11 cellular contexts compared by ENCODE assay signal in genomic region chr14:99930420-99931274, GRCh38.
A peak's percentile ranks its signal among the peaks of the same experiment; 100 is the strongest.
DNase-seq lines count a peak whose midpoint lies in the region; ATAC-seq lines count a peak whose summit lies in the region.
"Had no signal": no experiment of that assay in that cellular context is flagged by ENCODE, and none has a peak within 500 bp of the region (broad histone marks: within the 10 kb centered on the region; RNA-seq: fewer than 3 reads in every experiment).

No MANE protein-coding gene starts in this region.

- H3K27me3 ChIP-seq in HAP-1 (ENCODE audit: low read depth): no peaks in the 10 kb centered on the region

- peaks cover 7% of the 10 kb centered on the region for H3K36me3 Mint-ChIP-seq in stimulated activated effector memory CD8-positive, alpha-beta T cell treated with anti-CD3 and anti-CD28 coated beads, Interleukin-12 subunit alpha, Interleukin-12 subunit beta, amount 100 ng/mL, for 72 hours
- no peaks in the 10 kb centered on the region for H3K36me3 Mint-ChIP-seq in activated T-helper 1 cell treated with anti-CD3 and anti-CD28 coated beads, Interleukin-12 subunit alpha, Interleukin-12 subunit beta, Interleukin-2, Interleukin-4 antibody, amounts not matched to agents 30 ng/mL and 10 ng/mL and 1 ng/mL, durations not matched to agents 14 hours and 24 hours and 36 hours (ENCODE audit: low read depth)
- H3K36me3 Mint-ChIP-seq: CD4-positive, CD25-positive, alpha-beta regulatory T cell had no signal

- H3K4me1 Mint-ChIP-seq in stimulated activated effector memory CD8-positive, alpha-beta T cell treated with anti-CD3 and anti-CD28 coated beads, Interleukin-12 subunit alpha, Interleukin-12 subunit beta, amount 100 ng/mL, for 72 hours: peaks cover 7% of the 10 kb centered on the region
- no peaks in the 10 kb centered on the region for H3K4me1 Mint-ChIP-seq in activated T-helper 1 cell treated with anti-CD3 and anti-CD28 coated beads, Interleukin-12 subunit alpha, Interleukin-12 subunit beta, Interleukin-2, Interleukin-4 antibody, amounts not matched to agents 30 ng/mL and 10 ng/mL and 1 ng/mL, durations not matched to agents 14 hours and 24 hours and 36 hours (ENCODE audit: low read depth)
- H3K4me1 Mint-ChIP-seq: CD4-positive, CD25-positive, alpha-beta regulatory T cell had no signal

- no peaks in the 10 kb centered on the region for H3K4me1 ChIP-seq in HAP-1

- no peaks in the 10 kb centered on the region for H3K36me3 ChIP-seq in HAP-1 (replicated peaks)

- DNase-seq in activated naive CD4-positive, alpha-beta T cell treated with Interleukin-2 at 50 U/mL for 16 hours: peak; percentile 11
- no peak for DNase-seq in activated naive CD4-positive, alpha-beta T cell (lab: John Stamatoyannopoulos, UW)
- DNase-seq in NCI-H1694 (lab: John Stamatoyannopoulos, UW) (peak; percentile 71), HAP-1 (ENCODE audit: low spot score in 2 of 2) (no peak)
- peak in 1 of 2 donors; percentile 72 for DNase-seq in stimulated activated effector memory CD8-positive, alpha-beta T cell treated with anti-CD3 and anti-CD28 coated beads, Interleukin-12 subunit alpha, Interleukin-12 subunit beta, amount 100 ng/mL, for 72 hours (ENCODE audit: low spot score in 2 of 2)
- no peak for DNase-seq in activated T-helper 1 cell treated with anti-CD3 and anti-CD28 coated beads, Interleukin-12 subunit alpha, Interleukin-12 subunit beta, Interleukin-2, Interleukin-4 antibody, amounts not matched to agents 30 ng/mL and 10 ng/mL and 1 ng/mL, durations not matched to agents 14 hours and 24 hours and 36 hours (ENCODE audit: low spot score)
- DNase-seq in activated CD4-positive, CD25-positive, alpha-beta regulatory T cell treated with anti-CD3 and anti-CD28 coated beads, Interleukin-2, amount 50 U/mL, for 72 hours: no peak
- DNase-seq: IMR-90 had no signal

- peak; percentile 82 for ATAC-seq in HG02588 (IDR thresholded peaks at IDR 0.05; ENCODE audit: unreplicated experiment)
- peak; percentile 92 for ATAC-seq in stimulated activated effector memory CD8-positive, alpha-beta T cell treated with anti-CD3 and anti-CD28 coated beads, Interleukin-12 subunit alpha, Interleukin-12 subunit beta, amount 100 ng/mL, for 72 hours
- ATAC-seq: Right ventricle myocardium inferior had no signal

- peaks cover 4% of the 10 kb centered on the region for H3K27me3 Mint-ChIP-seq in activated T-helper 1 cell treated with anti-CD3 and anti-CD28 coated beads, Interleukin-12 subunit alpha, Interleukin-12 subunit beta, Interleukin-2, Interleukin-4 antibody, amounts not matched to agents 30 ng/mL and 10 ng/mL and 1 ng/mL, durations not matched to agents 14 hours and 24 hours and 36 hours (ENCODE audit: insufficient read depth)

- intact Hi-C loops in activated T-helper 1 cell treated with anti-CD3 and anti-CD28 coated beads, Interleukin-12 subunit alpha, Interleukin-12 subunit beta, Interleukin-2, Interleukin-4 antibody, amounts not matched to agents 30 ng/mL and 10 ng/mL and 1 ng/mL, durations not matched to agents 14 hours and 24 hours and 36 hours (cut with micrococcal nuclease): no loop called here

- no peak overlapping the region for H3K4me3 Mint-ChIP-seq in stimulated activated effector memory CD8-positive, alpha-beta T cell treated with anti-CD3 and anti-CD28 coated beads, Interleukin-12 subunit alpha, Interleukin-12 subunit beta, amount 100 ng/mL, for 72 hours
- no peak overlapping the region for H3K4me3 Mint-ChIP-seq in activated T-helper 1 cell treated with anti-CD3 and anti-CD28 coated beads, Interleukin-12 subunit alpha, Interleukin-12 subunit beta, Interleukin-2, Interleukin-4 antibody, amounts not matched to agents 30 ng/mL and 10 ng/mL and 1 ng/mL, durations not matched to agents 14 hours and 24 hours and 36 hours
- H3K4me3 Mint-ChIP-seq: CD4-positive, CD25-positive, alpha-beta regulatory T cell had no signal

- no peak overlapping the region for H3K4me3 ChIP-seq in HAP-1

- no peaks in the 10 kb centered on the region for H3K9me3 ChIP-seq in HAP-1

- in situ Hi-C loops in HAP-1 (cut with MboI; ENCODE audit: low sequenced_read_pairs): no loop called here

- peaks cover 5% of the 10 kb centered on the region for H3K9me3 Mint-ChIP-seq in stimulated activated effector memory CD8-positive, alpha-beta T cell treated with anti-CD3 and anti-CD28 coated beads, Interleukin-12 subunit alpha, Interleukin-12 subunit beta, amount 100 ng/mL, for 72 hours
- H3K9me3 Mint-ChIP-seq in activated T-helper 1 cell treated with anti-CD3 and anti-CD28 coated beads, Interleukin-12 subunit alpha, Interleukin-12 subunit beta, Interleukin-2, Interleukin-4 antibody, amounts not matched to agents 30 ng/mL and 10 ng/mL and 1 ng/mL, durations not matched to agents 14 hours and 24 hours and 36 hours: peaks cover 6% of the 10 kb centered on the region

- H3K27ac Mint-ChIP-seq in stimulated activated effector memory CD8-positive, alpha-beta T cell treated with anti-CD3 and anti-CD28 coated beads, Interleukin-12 subunit alpha, Interleukin-12 subunit beta, amount 100 ng/mL, for 72 hours: peak overlapping the region; percentile 18
- H3K27ac Mint-ChIP-seq in activated T-helper 1 cell treated with anti-CD3 and anti-CD28 coated beads, Interleukin-12 subunit alpha, Interleukin-12 subunit beta, Interleukin-2, Interleukin-4 antibody, amounts not matched to agents 30 ng/mL and 10 ng/mL and 1 ng/mL, durations not matched to agents 14 hours and 24 hours and 36 hours: no peak overlapping the region

Comparison
In these comparisons a context has a peak if more than half of its experiments do, and no peak if none do; other contexts are left out.
1. DNase-seq: peak in activated naive CD4-positive, alpha-beta T cell treated with Interleukin-2 at 50 U/mL for 16 hours (single experiment) and NCI-H1694 (single experiment); none in activated naive CD4-positive, alpha-beta T cell (0 of 4), activated T-helper 1 cell treated with anti-CD3 and anti-CD28 coated beads, Interleukin-12 subunit alpha, Interleukin-12 subunit beta, Interleukin-2, Interleukin-4 antibody, amounts not matched to agents 30 ng/mL and 10 ng/mL and 1 ng/mL, durations not matched to agents 14 hours and 24 hours and 36 hours (single experiment), HAP-1 (0 of 2) and activated CD4-positive, CD25-positive, alpha-beta regulatory T cell treated with anti-CD3 and anti-CD28 coated beads, Interleukin-2, amount 50 U/mL, for 72 hours (single experiment).